13 cellular contexts compared by ENCODE assay signal in genomic region chr2:104790100-104790811, GRCh38.
DNase-seq lines count a peak whose midpoint lies in the region; ATAC-seq and TF ChIP-seq lines count a peak whose summit lies in the region.
"Had no signal": no experiment of that assay in that cellular context is flagged by ENCODE, and none has a peak within 500 bp of the region (broad histone marks: within the 10 kb centered on the region; RNA-seq: fewer than 3 reads in every experiment).

No MANE protein-coding gene starts in this region.

- H3K36me3 Mint-ChIP-seq in WTC11 (no peaks in the 10 kb centered on the region), endothelial cell (ENCODE audit: low read depth, unreplicated experiment) (no peaks in the 10 kb centered on the region), nephron progenitor cell (ENCODE audit: low read depth) (no peaks in the 10 kb centered on the region)
- H3K36me3 Mint-ChIP-seq: CD8-positive, alpha-beta memory T cell had no signal

- peak; percentile 95 for ATAC-seq in WTC11
- ATAC-seq in thoracic aorta (ENCODE audit: insufficient number of reproducible peaks, low FRiP score, low read depth) = no peak
- no peak for ATAC-seq in GM19328 (IDR thresholded peaks at IDR 0.05; ENCODE audit: unreplicated experiment)

- DNase-seq in WTC11 (ENCODE audit: low spot score) (peak; percentile 53), endothelial cell (ENCODE audit: low spot score) (peak; percentile 29), nephron progenitor cell (peak; percentile 66), thoracic aorta (ENCODE audit: low spot score) (no peak), prostate gland (ENCODE audit: low spot score) (no peak), NCI-H1048 (lab: John Stamatoyannopoulos, UW) (no peak)
- DNase-seq: activated effector memory CD4-positive, alpha-beta T cell treated with anti-CD3 and anti-CD28 coated beads, Interleukin-2, amount 50 U/mL, for 16 hours; CD8-positive, alpha-beta memory T cell; KBM-7; NCI-H1417 treated with DMSO at 0.1 percent for 48 hours; NCI-H526 had no signal

- no peaks in the 10 kb centered on the region for H3K9me3 ChIP-seq in thoracic aorta
- no peaks in the 10 kb centered on the region for H3K9me3 ChIP-seq in prostate gland

- peaks cover 0 to 24% of the 10 kb centered on the region in 2 donors for H3K4me1 ChIP-seq in thoracic aorta (ENCODE audit: control insufficient read depth in 1 of 2, low read depth in 2 of 2)
- no peaks in the 10 kb centered on the region for H3K4me1 ChIP-seq in prostate gland (replicated peaks)

- peaks cover 28% of the 10 kb centered on the region for H3K4me1 Mint-ChIP-seq in WTC11
- H3K4me1 Mint-ChIP-seq in endothelial cell (ENCODE audit: unreplicated experiment) = peaks cover 10% of the 10 kb centered on the region
- peaks cover 75% of the 10 kb centered on the region for H3K4me1 Mint-ChIP-seq in nephron progenitor cell
- H3K4me1 Mint-ChIP-seq: CD8-positive, alpha-beta memory T cell had no signal

- H3K9me3 Mint-ChIP-seq in WTC11 (no peaks in the 10 kb centered on the region), endothelial cell (ENCODE audit: unreplicated experiment) (no peaks in the 10 kb centered on the region), nephron progenitor cell (no peaks in the 10 kb centered on the region)

- TF ChIP-seq CTCF in WTC11 (IDR thresholded peaks at IDR 0.05) = no peak
- no peak for TF ChIP-seq CTCF in endothelial cell (IDR thresholded peaks at IDR 0.05; ENCODE audit: unreplicated experiment)
- no peak for TF ChIP-seq CTCF in nephron progenitor cell (IDR thresholded peaks at IDR 0.05)
- TF ChIP-seq CTCF in thoracic aorta (IDR thresholded peaks at IDR 0.05) = no peak
- no peak for TF ChIP-seq CTCF in prostate gland (IDR thresholded peaks at IDR 0.05)

- intact Hi-C loops in prostate gland (cut with DNase I) = no loop called here

- H3K36me3 ChIP-seq in thoracic aorta (no peaks in the 10 kb centered on the region), prostate gland (no peaks in the 10 kb centered on the region)

- peak overlapping the region; percentile 37 for H3K4me3 Mint-ChIP-seq in WTC11
- H3K4me3 Mint-ChIP-seq in endothelial cell (ENCODE audit: unreplicated experiment) = no peak overlapping the region
- peak overlapping the region; percentile 10 for H3K4me3 Mint-ChIP-seq in nephron progenitor cell
- H3K4me3 Mint-ChIP-seq: CD8-positive, alpha-beta memory T cell had no signal

- TF ChIP-seq POLR2A in prostate gland (IDR thresholded peaks at IDR 0.05) = no peak

- peak overlapping the region; percentile 34 to 55 for H3K27ac ChIP-seq in thoracic aorta
- no peak overlapping the region for H3K27ac ChIP-seq in prostate gland
- H3K27ac ChIP-seq: RWPE1 had no signal

- no peaks in the 10 kb centered on the region for H3K27me3 ChIP-seq in thoracic aorta (replicated peaks; ENCODE audit: insufficient read depth)
- no peaks in the 10 kb centered on the region for H3K27me3 ChIP-seq in prostate gland (replicated peaks; ENCODE audit: insufficient read depth)

- POLR2A ChIA-PET in WTC11 (lab: Charles Lee) = no interaction called here

- 40% methylated on average over 18 of the region's 18 CpGs for WGBS in prostate gland

- H3K27me3 Mint-ChIP-seq in WTC11 (ENCODE audit: low read depth) (peaks cover 8% of the 10 kb centered on the region), endothelial cell (ENCODE audit: unreplicated experiment) (peaks cover 4% of the 10 kb centered on the region), nephron progenitor cell (ENCODE audit: low read depth, poor library complexity) (peaks cover 8% of the 10 kb centered on the region)

- H3K27ac Mint-ChIP-seq in WTC11 (no peak overlapping the region), endothelial cell (ENCODE audit: unreplicated experiment) (peak overlapping the region; percentile 21), nephron progenitor cell (peak overlapping the region; percentile 94)
- H3K27ac Mint-ChIP-seq: CD8-positive, alpha-beta memory T cell had no signal

- peak overlapping the region; percentile 58 for H3K4me3 ChIP-seq in thoracic aorta
- H3K4me3 ChIP-seq in prostate gland = no peak overlapping the region

- CTCF ChIA-PET in WTC11 (lab: Charles Lee) = interaction anchor here (1.5 to 1.7 kb wide), 2 partner anchors 14 to 57 kb away, joined by 4 to 5 read pairs; no protein-coding TSS in a partner anchor

TF ChIP-seq in WTC11, 78 proteins besides CTCF, POLR2A, EP300 and RAD21:
- TF ChIP-seq ETV6 (CRISPR knock-in tag; IDR thresholded peaks at IDR 0.05) (no peak), FOXP4 (CRISPR knock-in tag; IDR thresholded peaks at IDR 0.05) (no peak), MLX (CRISPR knock-in tag; IDR thresholded peaks at IDR 0.05) (no peak), MYBL2 (CRISPR knock-in tag; IDR thresholded peaks at IDR 0.05) (no peak), PREB (CRISPR knock-in tag; IDR thresholded peaks at IDR 0.05; ENCODE audit: borderline replicate concordance) (no peak), ZNF263 (CRISPR knock-in tag; IDR thresholded peaks at IDR 0.05; ENCODE audit: low read depth) (no peak), ZNF396 (CRISPR knock-in tag; IDR thresholded peaks at IDR 0.05; ENCODE audit: borderline replicate concordance) (no peak), SP1 (CRISPR knock-in tag; conservative IDR thresholded peaks at IDR 0.05) (no peak), ZNF423 (CRISPR knock-in tag; IDR thresholded peaks at IDR 0.05) (no peak), CREM (CRISPR knock-in tag; IDR thresholded peaks at IDR 0.05) (no peak), SMAD4 (CRISPR knock-in tag; IDR thresholded peaks at IDR 0.05) (no peak), E2F1 (CRISPR knock-in tag; IDR thresholded peaks at IDR 0.05) (no peak), RORB (CRISPR knock-in tag; IDR thresholded peaks at IDR 0.05) (no peak)

Comparison
In these comparisons a context has a peak if more than half of its experiments do, and no peak if none do; other contexts are left out.
1. DNase-seq: peak in WTC11 (single experiment), endothelial cell (single experiment) and nephron progenitor cell (single experiment); none in thoracic aorta (single experiment), prostate gland (single experiment) and NCI-H1048 (single experiment).
2. H3K27ac ChIP-seq: peak in thoracic aorta (2 of 2); none in prostate gland (0 of 2).